In genomic region chr4:121752142-121752541, GRCh38 we compare ENCODE assay signal across 8 cellular contexts. TPM values are rescaled to one million over a fixed set of nuclear protein-coding genes. Genes with fewer than 3 reads are reported as not detected.
"Had no signal": no experiment of that assay in that cellular context is flagged by ENCODE, and none has a peak within 500 bp of the region (broad histone marks: within the 10 kb centered on the region; RNA-seq: fewer than 3 reads in every experiment).

No MANE protein-coding gene starts in this region.

RNA-seq across cellular contexts. Expression of gene SMIM43, which starts 12.8 kb away (rescaled TPM):
- total RNA-seq: activated CD4-positive, alpha-beta memory T cell treated with anti-CD3 and anti-CD28 coated beads for 36 hours; activated CD4-positive, alpha-beta T cell treated with anti-CD3 and anti-CD28 coated beads, Interleukin-2, amount 10 ng/mL, durations not matched to agents 7 days and 5 days; activated naive CD4-positive, alpha-beta T cell treated with anti-CD3 and anti-CD28 coated beads, Interleukin-2, amount 50 U/mL, for 72 hours; activated T-cell treated with anti-CD3 and anti-CD28 coated beads, Interleukin-2, amount 50 U/mL, for 4 hours; astrocyte; cardiac muscle cell; MCF 10A; PC-9 had no signal
- polyA plus RNA-seq: cardiac muscle cell had no signal
